In genomic region chr5:10249948-10250803, GRCh38 we compare ENCODE assay signal across 8 cellular contexts. TPM values are rescaled to one million over a fixed set of nuclear protein-coding genes. Genes with fewer than 3 reads are reported as not detected.
DNase-seq lines count a peak whose midpoint lies in the region; ATAC-seq and TF ChIP-seq lines count a peak whose summit lies in the region.

CCT5 (plus strand) TSS chr5:10250280; CDS start chr5:10250341, 61 bp downstream.

- no peaks in the 10 kb centered on the region; the same call in 2 of the 3 replicates for H3K9me3 Mint-ChIP-seq in GM23338
- H3K9me3 Mint-ChIP-seq in activated T-helper 17 cell treated with anti-CD3 and anti-CD28 coated beads, Interleukin-2, amount 50 U/mL, for 72 hours = no peaks in the 10 kb centered on the region
- peaks cover 0 to 2% (median 0%) of the 10 kb centered on the region in 9 donors for H3K9me3 Mint-ChIP-seq in naive thymus-derived CD8-positive, alpha-beta T cell

- H3K36me3 ChIP-seq in DOHH2 (ENCODE audit: control insufficient read depth, low read length) (peaks cover 50% of the 10 kb centered on the region), GM23338 (ENCODE audit: insufficient read depth) (peaks cover 19% of the 10 kb centered on the region)

- H3F3A ChIP-seq in DOHH2 (ENCODE audit: control insufficient read depth, insufficient read depth) (no peaks in the 10 kb centered on the region), GM23338 (replicated peaks; ENCODE audit: low read depth) (peaks cover 9% of the 10 kb centered on the region; the same call in 1 of the 2 replicates)

- peaks cover 26% of the 10 kb centered on the region for H4K20me1 ChIP-seq in DOHH2 (ENCODE audit: control insufficient read depth, insufficient read depth, low read depth, low read length)
- peaks cover 42% of the 10 kb centered on the region for H4K20me1 ChIP-seq in GM23338 (replicated peaks; ENCODE audit: insufficient read depth)

- peak; percentile 96 for DNase-seq in GM23338 (ENCODE audit: low spot score)
- DNase-seq in LHCN-M2 (ENCODE audit: low read depth) = peak; percentile 98
- DNase-seq in RPMI8226 = peak; percentile 94
- peak; percentile 99 for DNase-seq in fibroblast of mammary gland (ENCODE audit: low read depth)
- DNase-seq in naive thymus-derived CD8-positive, alpha-beta T cell = peak; percentile 81 to 97 (median 90)
- peak; percentile 82 to 99 (median 90) for DNase-seq in stimulated activated naive CD4-positive, alpha-beta T cell (lab: John Stamatoyannopoulos, UW)

- no peaks in the 10 kb centered on the region for H3K9me2 ChIP-seq in DOHH2 (replicated peaks; ENCODE audit: control insufficient read depth, low read length)
- no peaks in the 10 kb centered on the region for H3K9me2 ChIP-seq in GM23338 (ENCODE audit: insufficient read depth)

- H3K4me1 ChIP-seq in DOHH2 (ENCODE audit: control insufficient read depth, low read length) (peaks cover 27% of the 10 kb centered on the region), GM23338 (ENCODE audit: insufficient read depth) (peaks cover 17% of the 10 kb centered on the region)

- H2AFZ ChIP-seq in GM23338 = peak within 1 kb of the TSS; percentile 73

- H3K27ac ChIP-seq in DOHH2 (ENCODE audit: low read depth, low read length) (peak within 1 kb of the TSS; percentile 81), GM23338 (ENCODE audit: low read depth) (peak within 1 kb of the TSS; percentile 95)

- H3K27ac Mint-ChIP-seq in GM23338 = peak within 1 kb of the TSS; percentile 100
- peak within 1 kb of the TSS; percentile 100 for H3K27ac Mint-ChIP-seq in activated T-helper 17 cell treated with anti-CD3 and anti-CD28 coated beads, Interleukin-2, amount 50 U/mL, for 72 hours
- peak within 1 kb of the TSS; percentile 97 to 100 (median 99) for H3K27ac Mint-ChIP-seq in naive thymus-derived CD8-positive, alpha-beta T cell

- H3K4me3 Mint-ChIP-seq in GM23338 = peak within 1 kb of the TSS; percentile 99
- H3K4me3 Mint-ChIP-seq in activated T-helper 17 cell treated with anti-CD3 and anti-CD28 coated beads, Interleukin-2, amount 50 U/mL, for 72 hours = peak within 1 kb of the TSS; percentile 88
- peak within 1 kb of the TSS; percentile 82 to 96 (median 92) for H3K4me3 Mint-ChIP-seq in naive thymus-derived CD8-positive, alpha-beta T cell

- H3K4me2 ChIP-seq in DOHH2 (ENCODE audit: low read length) (peak within 1 kb of the TSS; percentile 86), GM23338 (peak within 1 kb of the TSS; percentile 100)

- H3K79me2 ChIP-seq in DOHH2 (ENCODE audit: control insufficient read depth, low read length) (peaks cover 90% of the 10 kb centered on the region), GM23338 (replicated peaks; ENCODE audit: insufficient read depth) (peaks cover 86% of the 10 kb centered on the region)

- peak; percentile 71 for ATAC-seq in GM23338
- peak; percentile 82 for ATAC-seq in activated T-helper 17 cell treated with anti-CD3 and anti-CD28 coated beads, Interleukin-2, amount 50 U/mL, for 72 hours (replicated peaks)
- ATAC-seq in naive thymus-derived CD8-positive, alpha-beta T cell = peak; percentile 74 to 78

- peaks cover 45% of the 10 kb centered on the region for H3K36me3 Mint-ChIP-seq in GM23338 (ENCODE audit: low read depth)
- H3K36me3 Mint-ChIP-seq in activated T-helper 17 cell treated with anti-CD3 and anti-CD28 coated beads, Interleukin-2, amount 50 U/mL, for 72 hours (ENCODE audit: low read depth) = peaks cover 59% of the 10 kb centered on the region
- peaks cover 0 to 28% (median 3%) of the 10 kb centered on the region in 3 donors for H3K36me3 Mint-ChIP-seq in naive thymus-derived CD8-positive, alpha-beta T cell

- H3K27me3 ChIP-seq in DOHH2 (ENCODE audit: control insufficient read depth, low read length) (no peaks in the 10 kb centered on the region), GM23338 (ENCODE audit: insufficient read depth) (no peaks in the 10 kb centered on the region)

- H3K4me3 ChIP-seq in DOHH2 (ENCODE audit: low read length) = peak within 1 kb of the TSS; percentile 97
- peak within 1 kb of the TSS; percentile 100 for H3K4me3 ChIP-seq in GM23338
- H3K4me3 ChIP-seq in fibroblast of mammary gland (ENCODE audit: control insufficient read depth, low read depth, low read length) = peak within 1 kb of the TSS; percentile 86

- POLR2A ChIA-PET in naive thymus-derived CD8-positive, alpha-beta T cell (lab: Charles Lee) = interaction anchor here (0.6 to 3.4 kb wide), 4 partner anchors 9 to 103 kb away, joined by 3 to 30 read pairs (median 5); partner anchors contain the start of gene MARCHF6

- peaks cover 5% of the 10 kb centered on the region for H3K27me3 Mint-ChIP-seq in GM23338 (ENCODE audit: insufficient read depth, low read depth, poor library complexity)
- no peaks in the 10 kb centered on the region for H3K27me3 Mint-ChIP-seq in activated T-helper 17 cell treated with anti-CD3 and anti-CD28 coated beads, Interleukin-2, amount 50 U/mL, for 72 hours
- no peaks in the 10 kb centered on the region for H3K27me3 Mint-ChIP-seq in naive thymus-derived CD8-positive, alpha-beta T cell

- H3K9me3 ChIP-seq in DOHH2 (ENCODE audit: control insufficient read depth, insufficient read depth, low read length) = no peaks in the 10 kb centered on the region

- TF ChIP-seq CTCF in DOHH2 (IDR thresholded peaks at IDR 0.05; ENCODE audit: low read depth, low read length, poor library complexity, severe bottlenecking) (no peak), GM23338 (conservative IDR thresholded peaks at IDR 0.05; ENCODE audit: low read depth in 2 of 2) (no peak), fibroblast of mammary gland (conservative IDR thresholded peaks at IDR 0.05; ENCODE audit: control insufficient read depth, insufficient read depth, low read depth, low read length) (no peak)

- H3K4me1 Mint-ChIP-seq in GM23338 = peaks cover 26% of the 10 kb centered on the region
- peaks cover 21% of the 10 kb centered on the region for H3K4me1 Mint-ChIP-seq in activated T-helper 17 cell treated with anti-CD3 and anti-CD28 coated beads, Interleukin-2, amount 50 U/mL, for 72 hours
- H3K4me1 Mint-ChIP-seq in naive thymus-derived CD8-positive, alpha-beta T cell = peaks cover 24 to 63% (median 58%) of the 10 kb centered on the region in 4 donors

TF ChIP-seq in GM23338, 12 proteins besides CTCF, POLR2A, EP300 and RAD21:
- TF ChIP-seq ETS1 (IDR thresholded peaks at IDR 0.05) = peak; percentile 55
- no peak for TF ChIP-seq NANOG (IDR thresholded peaks at IDR 0.05; ENCODE audit: borderline replicate concordance)
- peak; percentile 94 for TF ChIP-seq POLR2AphosphoS5 (IDR thresholded peaks at IDR 0.05; ENCODE audit: low read depth)

RNA-seq across cellular contexts. Expression of gene CCT5, which starts in this region (rescaled TPM):
- total RNA-seq in GM23338 (2014; rRNA removed; shearing (Covaris generic)) = 604 and 661 TPM in 2 replicates
- polyA plus RNA-seq in GM23338 (2016; fragmentation: Nextera tagmentation; extraction: Ambion mirVana) = 576 and 627 TPM in 2 replicates
- 532 and 556 TPM in 2 replicates for total RNA-seq in LHCN-M2 (2014; rRNA removed)
- polyA plus RNA-seq in LHCN-M2 (2012) = 328 TPM
- total RNA-seq in activated T-helper 17 cell treated with anti-CD3 and anti-CD28 coated beads, Interleukin-2, amount 50 U/mL, for 72 hours = 100 to 1,000 TPM; 188 to 476 TPM
- total RNA-seq in naive thymus-derived CD8-positive, alpha-beta T cell = 100 to 1,000 TPM; 103 to 116 TPM
- 100 to 1,000 TPM; 195 to 216 (median 196) TPM for polyA plus RNA-seq in naive thymus-derived CD8-positive, alpha-beta T cell

Comparison
In these comparisons a context has a peak if more than half of its experiments do, and no peak if none do; other contexts are left out.
1. Peak in every context shown above with its lines: DNase-seq, ATAC-seq, H3K4me3 ChIP-seq and H3K27ac ChIP-seq.